ENCODE assay signal across 12 cellular contexts in genomic region chr14:24439830-24440605, GRCh38. TPM values are rescaled to one million over a fixed set of nuclear protein-coding genes. Genes with fewer than 3 reads are reported as not detected.
A peak's percentile ranks its signal among the peaks of the same experiment; 100 is the strongest.
DNase-seq lines count a peak whose midpoint lies in the region; ATAC-seq, FAIRE-seq and TF ChIP-seq lines count a peak whose summit lies in the region.
"Had no signal": no experiment of that assay in that cellular context is flagged by ENCODE, and none has a peak within 500 bp of the region (broad histone marks: within the 10 kb centered on the region; RNA-seq: fewer than 3 reads in every experiment).

No MANE protein-coding gene starts in this region.

- H3K27me3 Mint-ChIP-seq in stimulated activated naive CD8-positive, alpha-beta T cell treated with anti-CD3 and anti-CD28 coated beads, Interleukin-15, Interleukin-2, amounts not matched to agents 100 ng/mL and 50 ng/mL, for 24 hours = no peaks in the 10 kb centered on the region
- no peaks in the 10 kb centered on the region for H3K27me3 Mint-ChIP-seq in stimulated activated naive CD8-positive, alpha-beta T cell treated with anti-CD3 and anti-CD28 coated beads, Interleukin-15, amount 100 ng/mL, for 72 hours
- H3K27me3 Mint-ChIP-seq in activated T-helper 17 cell treated with anti-CD3 and anti-CD28 coated beads, Interleukin-2, amount 50 U/mL, for 72 hours = no peaks in the 10 kb centered on the region

- WGBS in GM23248 (ENCODE audit: low coverage in 1 of 2, low lambda C conversion rate in 2 of 2, missing lambda C conversion rate in 2 of 2), 2 experiments = 73% methylated on average over 14 to 15 of the region's 15 CpGs

- H2AFZ ChIP-seq in GM23248 (no peak overlapping the region), PC-9 (no peak overlapping the region)

- H3K27ac Mint-ChIP-seq in stimulated activated naive CD8-positive, alpha-beta T cell treated with anti-CD3 and anti-CD28 coated beads, Interleukin-15, Interleukin-2, amounts not matched to agents 100 ng/mL and 50 ng/mL, for 24 hours = peak overlapping the region; percentile 63
- H3K27ac Mint-ChIP-seq in stimulated activated naive CD8-positive, alpha-beta T cell treated with anti-CD3 and anti-CD28 coated beads, Interleukin-15, amount 100 ng/mL, for 72 hours = no peak overlapping the region
- H3K27ac Mint-ChIP-seq in activated T-helper 17 cell treated with anti-CD3 and anti-CD28 coated beads, Interleukin-2, amount 50 U/mL, for 72 hours = peak overlapping the region; percentile 74

- peaks cover 69% of the 10 kb centered on the region for H3K4me1 Mint-ChIP-seq in stimulated activated naive CD8-positive, alpha-beta T cell treated with anti-CD3 and anti-CD28 coated beads, Interleukin-15, Interleukin-2, amounts not matched to agents 100 ng/mL and 50 ng/mL, for 24 hours (ENCODE audit: low read depth)
- peaks cover 73% of the 10 kb centered on the region for H3K4me1 Mint-ChIP-seq in stimulated activated naive CD8-positive, alpha-beta T cell treated with anti-CD3 and anti-CD28 coated beads, Interleukin-15, amount 100 ng/mL, for 72 hours
- peaks cover 51% of the 10 kb centered on the region for H3K4me1 Mint-ChIP-seq in activated T-helper 17 cell treated with anti-CD3 and anti-CD28 coated beads, Interleukin-2, amount 50 U/mL, for 72 hours

- H3K9me3 ChIP-seq in kidney (ENCODE audit: control insufficient read depth in 1 of 2, low read length in 2 of 2) (no peaks in the 10 kb centered on the region), GM23248 (ENCODE audit: low read depth) (no peaks in the 10 kb centered on the region), PC-9 (ENCODE audit: insufficient read depth, low read depth) (no peaks in the 10 kb centered on the region)
- H3K9me3 ChIP-seq: prostate gland had no signal

- H3K27ac ChIP-seq in kidney (ENCODE audit: low read depth in 2 of 2, low read length in 2 of 2) (no peak overlapping the region), GM23248 (no peak overlapping the region), PC-9 (no peak overlapping the region)
- H3K27ac ChIP-seq: C4-2B had no signal

- H3K4me3 Mint-ChIP-seq in stimulated activated naive CD8-positive, alpha-beta T cell treated with anti-CD3 and anti-CD28 coated beads, Interleukin-15, Interleukin-2, amounts not matched to agents 100 ng/mL and 50 ng/mL, for 24 hours = peak overlapping the region; percentile 6
- H3K4me3 Mint-ChIP-seq in stimulated activated naive CD8-positive, alpha-beta T cell treated with anti-CD3 and anti-CD28 coated beads, Interleukin-15, amount 100 ng/mL, for 72 hours = no peak overlapping the region
- peak overlapping the region; percentile 27 for H3K4me3 Mint-ChIP-seq in activated T-helper 17 cell treated with anti-CD3 and anti-CD28 coated beads, Interleukin-2, amount 50 U/mL, for 72 hours
- H3K4me3 Mint-ChIP-seq: T-helper 1 cell treated with Interleukin-12 subunit alpha and Interleukin-12 subunit beta and Interleukin-4 antibody, amounts not matched to agents 30 μg/mL and 1 μg/mL, for 36 hours had no signal

- FAIRE-seq in kidney (lab: Jason Lieb, UNC) = no peak

- H3K9me3 Mint-ChIP-seq in stimulated activated naive CD8-positive, alpha-beta T cell treated with anti-CD3 and anti-CD28 coated beads, Interleukin-15, Interleukin-2, amounts not matched to agents 100 ng/mL and 50 ng/mL, for 24 hours = no peaks in the 10 kb centered on the region
- no peaks in the 10 kb centered on the region for H3K9me3 Mint-ChIP-seq in stimulated activated naive CD8-positive, alpha-beta T cell treated with anti-CD3 and anti-CD28 coated beads, Interleukin-15, amount 100 ng/mL, for 72 hours
- peaks cover 3% of the 10 kb centered on the region for H3K9me3 Mint-ChIP-seq in activated T-helper 17 cell treated with anti-CD3 and anti-CD28 coated beads, Interleukin-2, amount 50 U/mL, for 72 hours
- H3K9me3 Mint-ChIP-seq: T-helper 1 cell treated with Interleukin-12 subunit alpha and Interleukin-12 subunit beta and Interleukin-4 antibody, amounts not matched to agents 30 μg/mL and 1 μg/mL, for 36 hours had no signal

- H3K36me3 Mint-ChIP-seq in stimulated activated naive CD8-positive, alpha-beta T cell treated with anti-CD3 and anti-CD28 coated beads, Interleukin-15, Interleukin-2, amounts not matched to agents 100 ng/mL and 50 ng/mL, for 24 hours (ENCODE audit: low read depth) = peaks cover 49% of the 10 kb centered on the region
- H3K36me3 Mint-ChIP-seq in activated T-helper 17 cell treated with anti-CD3 and anti-CD28 coated beads, Interleukin-2, amount 50 U/mL, for 72 hours (ENCODE audit: low read depth) = peaks cover 85% of the 10 kb centered on the region

- H3K9me2 ChIP-seq in GM23248 (ENCODE audit: insufficient read depth) (no peaks in the 10 kb centered on the region), PC-9 (ENCODE audit: insufficient read depth) (no peaks in the 10 kb centered on the region)

- no peak overlapping the region for H3K4me3 ChIP-seq in kidney (ENCODE audit: low read length in 2 of 2)
- H3K4me3 ChIP-seq in GM23248 = no peak overlapping the region
- no peak overlapping the region for H3K4me3 ChIP-seq in PC-9
- H3K4me3 ChIP-seq: prostate gland had no signal

- H4K20me1 ChIP-seq in GM23248 (ENCODE audit: insufficient read depth) (no peaks in the 10 kb centered on the region), PC-9 (ENCODE audit: insufficient read depth) (no peaks in the 10 kb centered on the region)

- no peak for DNase-seq in stimulated activated naive CD8-positive, alpha-beta T cell treated with anti-CD3 and anti-CD28 coated beads, Interleukin-15, amount 100 ng/mL, for 72 hours
- DNase-seq in kidney (peak; percentile 71), NCI-H2227 treated with DMSO at 0.1 percent for 48 hours (lab: John Stamatoyannopoulos, UW) (no peak), GM23248 (no peak), PC-9 (no peak)
- DNase-seq: stimulated activated CD4-positive, alpha-beta T cell treated with anti-CD3 and anti-CD28 coated beads, Interleukin-4, amount 100 ng/mL, for 24 hours had no signal

- H3K9ac ChIP-seq in kidney (ENCODE audit: low read length in 2 of 2) = no peak overlapping the region
- H3K9ac ChIP-seq in GM23248 = no peak overlapping the region

- in situ Hi-C loops in GM23248 (cut with MboI) = loop anchor here (5.0 kb wide), 1 partner anchor 103 kb away; the partner anchor contains the start of genes ADCY4 and RIPK3

- H3F3A ChIP-seq in GM23248 (ENCODE audit: insufficient read depth) (peaks cover 41% of the 10 kb centered on the region), PC-9 (ENCODE audit: insufficient read depth, low read depth) (peaks cover 31% of the 10 kb centered on the region)

- ATAC-seq in stimulated activated naive CD8-positive, alpha-beta T cell treated with anti-CD3 and anti-CD28 coated beads, Interleukin-15, amount 100 ng/mL, for 72 hours = no peak
- no peak for ATAC-seq in activated T-helper 17 cell treated with anti-CD3 and anti-CD28 coated beads, Interleukin-2, amount 50 U/mL, for 72 hours (replicated peaks)
- ATAC-seq in esophagus mucosa = no peak

- TF ChIP-seq CTCF in kidney (IDR thresholded peaks at IDR 0.05; ENCODE audit: borderline replicate concordance, extremely low read depth, insufficient read depth) (no peak), PC-9 (conservative IDR thresholded peaks at IDR 0.05) (no peak)

- CTCF ChIA-PET in PC-9 (lab: Charles Lee) = no interaction called here

- H3K27me3 ChIP-seq in GM23248 (replicated peaks; ENCODE audit: insufficient read depth) (no peaks in the 10 kb centered on the region), PC-9 (ENCODE audit: insufficient read depth, low read depth) (no peaks in the 10 kb centered on the region)

- no TSS peak for BruUV-seq in PC-9 (replicated peaks; lab: Mats Ljungman, UMichigan)

- intact Hi-C loops in kidney (cut with DNase I) = loop anchor here (5.0 kb wide), 1 partner anchor 103 kb away; the partner anchor contains the start of genes ADCY4 and RIPK3
- intact Hi-C loops in PC-9 (cut with micrococcal nuclease; ENCODE audit: unreplicated experiment) = no loop called here

- H3K4me2 ChIP-seq in GM23248 (ENCODE audit: unreplicated experiment) (no peak overlapping the region), PC-9 (no peak overlapping the region)

- H3K36me3 ChIP-seq in kidney (ENCODE audit: control insufficient read depth in 1 of 2, insufficient read depth in 2 of 2, low read length in 2 of 2) = peaks cover 26 to 40% of the 10 kb centered on the region in 2 donors
- H3K36me3 ChIP-seq in GM23248 (ENCODE audit: low read depth) = peaks cover 19% of the 10 kb centered on the region; the same call in 1 of the 2 replicates
- no peaks in the 10 kb centered on the region for H3K36me3 ChIP-seq in PC-9 (ENCODE audit: low read depth)

- POLR2A ChIA-PET in PC-9 (lab: Charles Lee; ENCODE audit: unreplicated experiment) = no interaction called here

- H3K79me2 ChIP-seq in GM23248 (ENCODE audit: insufficient read depth) (peaks cover 49% of the 10 kb centered on the region), PC-9 (ENCODE audit: low read depth) (peaks cover 15% of the 10 kb centered on the region; the same call in 1 of the 2 replicates)

- peaks cover 5 to 10% of the 10 kb centered on the region in 2 donors for H3K4me1 ChIP-seq in kidney (ENCODE audit: control insufficient read depth in 1 of 2, insufficient read depth in 1 of 2, low read depth in 1 of 2, low read length in 2 of 2)
- H3K4me1 ChIP-seq in GM23248 (ENCODE audit: insufficient read depth) = peaks cover 16% of the 10 kb centered on the region; the same call in 1 of the 2 replicates
- H3K4me1 ChIP-seq in PC-9 (replicated peaks; ENCODE audit: insufficient read depth) = no peaks in the 10 kb centered on the region

RNA-seq across cellular contexts. Expression of gene SDR39U1, which starts 2.6 kb away (rescaled TPM):
- total RNA-seq in activated T-helper 17 cell treated with anti-CD3 and anti-CD28 coated beads, Interleukin-2, amount 50 U/mL, for 72 hours = 10 to 100 TPM; 36.6 to 45.7 TPM
- total RNA-seq in kidney = 62.3 TPM
- polyA plus RNA-seq in kidney (ENCODE audit: insufficient read depth, low read depth, low replicate concordance) = 97.8 TPM
- 7.7 and 8.3 TPM in 2 replicates for total RNA-seq in GM23248 (2014; rRNA removed; shearing (Covaris generic))
- 41.7 and 44.7 TPM in 2 replicates for polyA plus RNA-seq in GM23248 (2016; fragmentation: Nextera tagmentation; extraction: Ambion mirVana)
- total RNA-seq in PC-9 (2021) = 14.8 and 17.2 TPM in 2 replicates
- total RNA-seq in esophagus mucosa = 23.8 TPM

RNA-seq across cellular contexts. Expression of gene KHNYN, which starts 10.3 kb away (rescaled TPM):
- total RNA-seq in activated T-helper 17 cell treated with anti-CD3 and anti-CD28 coated beads, Interleukin-2, amount 50 U/mL, for 72 hours = 100 to 1,000 TPM in 1 of 2 donors, 10 to 100 TPM in 1; 64.3 to 132 TPM
- 53.9 TPM for total RNA-seq in kidney
- polyA plus RNA-seq in kidney (ENCODE audit: insufficient read depth, low read depth, low replicate concordance) = 9.7 TPM
- 36.2 and 57.5 TPM in 2 replicates for total RNA-seq in GM23248 (2014; rRNA removed; shearing (Covaris generic))
- polyA plus RNA-seq in GM23248 (2016; fragmentation: Nextera tagmentation; extraction: Ambion mirVana) = 14.4 and 15.3 TPM in 2 replicates
- total RNA-seq in PC-9 (2021) = 51.5 and 53.4 TPM in 2 replicates
- 32.0 TPM for total RNA-seq in esophagus mucosa

RNA-seq across cellular contexts. Expression of gene CBLN3, which starts 10.6 kb away (rescaled TPM):
- 10 to 100 TPM; 11.1 to 14.6 TPM for total RNA-seq in activated T-helper 17 cell treated with anti-CD3 and anti-CD28 coated beads, Interleukin-2, amount 50 U/mL, for 72 hours
- total RNA-seq in kidney (1.3 TPM), PC-9 (2021) (7.6 and 8.3 TPM in 2 replicates), esophagus mucosa (0.44 TPM)
- polyA plus RNA-seq in kidney (ENCODE audit: insufficient read depth, low read depth, low replicate concordance) (2.6 TPM), GM23248 (2016; fragmentation: Nextera tagmentation; extraction: Ambion mirVana) (2.4 and 3.1 TPM in 2 replicates)
- 3.4 and 5.6 TPM in 2 replicates for total RNA-seq in GM23248 (2014; rRNA removed; shearing (Covaris generic))

RNA-seq across cellular contexts. Expression of gene NYNRIN, which starts 41.2 kb away (rescaled TPM):
- total RNA-seq in activated T-helper 17 cell treated with anti-CD3 and anti-CD28 coated beads, Interleukin-2, amount 50 U/mL, for 72 hours = under 1 TPM in 1 of 2 donors, not detected in 1; 0.04 TPM
- total RNA-seq in kidney (12.1 TPM), PC-9 (2021) (15.1 and 17.7 TPM in 2 replicates), esophagus mucosa (6.1 TPM)
- polyA plus RNA-seq in kidney (ENCODE audit: insufficient read depth, low read depth, low replicate concordance) (4.4 TPM), GM23248 (2016; fragmentation: Nextera tagmentation; extraction: Ambion mirVana) (2.2 and 2.5 TPM in 2 replicates)
- total RNA-seq in GM23248 (2014; rRNA removed; shearing (Covaris generic)) = 3.7 and 4.4 TPM in 2 replicates

Comparison
In these comparisons a context has a peak if more than half of its experiments do, and no peak if none do; other contexts are left out.
1. H3K27ac Mint-ChIP-seq: peak in stimulated activated naive CD8-positive, alpha-beta T cell treated with anti-CD3 and anti-CD28 coated beads, Interleukin-15, Interleukin-2, amounts not matched to agents 100 ng/mL and 50 ng/mL, for 24 hours (single experiment) and activated T-helper 17 cell treated with anti-CD3 and anti-CD28 coated beads, Interleukin-2, amount 50 U/mL, for 72 hours (single experiment); none in stimulated activated naive CD8-positive, alpha-beta T cell treated with anti-CD3 and anti-CD28 coated beads, Interleukin-15, amount 100 ng/mL, for 72 hours (0 of 2).
2. H3K4me3 Mint-ChIP-seq: peak in stimulated activated naive CD8-positive, alpha-beta T cell treated with anti-CD3 and anti-CD28 coated beads, Interleukin-15, Interleukin-2, amounts not matched to agents 100 ng/mL and 50 ng/mL, for 24 hours (single experiment) and activated T-helper 17 cell treated with anti-CD3 and anti-CD28 coated beads, Interleukin-2, amount 50 U/mL, for 72 hours (single experiment); none in stimulated activated naive CD8-positive, alpha-beta T cell treated with anti-CD3 and anti-CD28 coated beads, Interleukin-15, amount 100 ng/mL, for 72 hours (0 of 2).